In genomic region chr3:144029769-144030168, GRCh38 we compare ENCODE assay signal across 15 cellular contexts. TPM values are rescaled to one million over a fixed set of nuclear protein-coding genes. Genes with fewer than 3 reads are reported as not detected.
DNase-seq lines count a peak whose midpoint lies in the region; ATAC-seq and TF ChIP-seq lines count a peak whose summit lies in the region.
"Had no signal": no experiment of that assay in that cellular context is flagged by ENCODE, and none has a peak within 500 bp of the region (broad histone marks: within the 10 kb centered on the region; RNA-seq: fewer than 3 reads in every experiment).

No MANE protein-coding gene starts in this region.

- H3K9me3 ChIP-seq in DOHH2 (ENCODE audit: control insufficient read depth, insufficient read depth, low read length), result no peaks in the 10 kb centered on the region

- H3K4me3 ChIP-seq in DOHH2 (ENCODE audit: low read length), result no peak overlapping the region
- H3K4me3 ChIP-seq: GM23338 had no signal

- H3K36me3 Mint-ChIP-seq in memory B cell (no peaks in the 10 kb centered on the region), immature natural killer cell (no peaks in the 10 kb centered on the region)
- H3K36me3 Mint-ChIP-seq: CD4-positive, alpha-beta memory T cell had no signal

- H3F3A ChIP-seq in DOHH2 (ENCODE audit: control insufficient read depth, insufficient read depth), result peaks cover 6% of the 10 kb centered on the region

- peaks cover 55% of the 10 kb centered on the region for H3K4me1 ChIP-seq in DOHH2 (ENCODE audit: control insufficient read depth, low read length)

- no peaks in the 10 kb centered on the region for H3K36me3 ChIP-seq in DOHH2 (ENCODE audit: control insufficient read depth, low read length)

- H3K9me2 ChIP-seq in DOHH2 (replicated peaks; ENCODE audit: control insufficient read depth, low read length), result no peaks in the 10 kb centered on the region

- H3K27ac Mint-ChIP-seq in memory B cell, result peak overlapping the region; percentile 70
- no peak overlapping the region for H3K27ac Mint-ChIP-seq in immature natural killer cell
- H3K27ac Mint-ChIP-seq: CD4-positive, alpha-beta memory T cell; GM23338 had no signal

- H3K4me3 Mint-ChIP-seq in memory B cell, result no peak overlapping the region
- no peak overlapping the region for H3K4me3 Mint-ChIP-seq in immature natural killer cell
- H3K4me3 Mint-ChIP-seq: CD4-positive, alpha-beta memory T cell; GM23338 had no signal

- H3K4me1 Mint-ChIP-seq in memory B cell (peaks cover 26% of the 10 kb centered on the region), immature natural killer cell (peaks cover 0 to 2% of the 10 kb centered on the region in 2 donors)

- peak overlapping the region; percentile 45 for H3K4me2 ChIP-seq in DOHH2 (ENCODE audit: low read length)
- H3K4me2 ChIP-seq: GM23338 had no signal

- no peaks in the 10 kb centered on the region for H4K20me1 ChIP-seq in DOHH2 (ENCODE audit: control insufficient read depth, insufficient read depth, low read depth, low read length)

- TF ChIP-seq CTCF in DOHH2 (IDR thresholded peaks at IDR 0.05; ENCODE audit: low read depth, low read length, poor library complexity, severe bottlenecking), result no peak

- no peak for ATAC-seq in memory B cell (ENCODE audit: low read depth)
- ATAC-seq: GM23338 had no signal

- DNase-seq in memory B cell (ENCODE audit: low spot score in 2 of 2) (no peak), Ammon's horn (ENCODE audit: low spot score) (no peak), immature natural killer cell (no peak)
- no peak for DNase-seq in activated CD4-positive, alpha-beta T cell treated with anti-CD3 and anti-CD28 coated beads, Interleukin-2, amount 50 U/mL, for 48 hours
- DNase-seq in central memory CD4-positive, alpha-beta T cell, result no peak
- DNase-seq: CD4-positive, alpha-beta memory T cell; DMS153; DMS79; GF-D8; HCEC 1CT; IMR-90 had no signal

- H3K27me3 Mint-ChIP-seq in memory B cell, result no peaks in the 10 kb centered on the region
- peaks cover 0 to 8% (median 2%) of the 10 kb centered on the region in 3 donors for H3K27me3 Mint-ChIP-seq in immature natural killer cell (ENCODE audit: low read depth in 3 of 3)
- H3K27me3 Mint-ChIP-seq: CD4-positive, alpha-beta memory T cell had no signal

- H3K27me3 ChIP-seq in DOHH2 (ENCODE audit: control insufficient read depth, low read length), result no peaks in the 10 kb centered on the region

- H3K27ac ChIP-seq in DOHH2 (ENCODE audit: low read depth, low read length) (0 out of 2 replicates have a peak overlapping the region, but pooled peaks have one; percentile 67), angular gyrus (ENCODE audit: low read depth, low read length) (peak overlapping the region; percentile 40)
- H3K27ac ChIP-seq: C4-2B had no signal

- H3K9me3 Mint-ChIP-seq in memory B cell (no peaks in the 10 kb centered on the region), immature natural killer cell (peaks cover 0 to 2% (median 0%) of the 10 kb centered on the region in 6 donors)
- H3K9me3 Mint-ChIP-seq: GM23338 had no signal

- H3K79me2 ChIP-seq in DOHH2 (ENCODE audit: control insufficient read depth, low read length), result no peaks in the 10 kb centered on the region

RNA-seq across cellular contexts. Expression of gene DIPK2A, which starts 58.1 kb away (rescaled TPM):
- polyA plus RNA-seq in immature natural killer cell, result 10 to 100 TPM; 10.1 to 15.8 (median 12.7) TPM
